Comparison of ENCODE assay signal across 8 cellular contexts in the genomic region with DNA sequence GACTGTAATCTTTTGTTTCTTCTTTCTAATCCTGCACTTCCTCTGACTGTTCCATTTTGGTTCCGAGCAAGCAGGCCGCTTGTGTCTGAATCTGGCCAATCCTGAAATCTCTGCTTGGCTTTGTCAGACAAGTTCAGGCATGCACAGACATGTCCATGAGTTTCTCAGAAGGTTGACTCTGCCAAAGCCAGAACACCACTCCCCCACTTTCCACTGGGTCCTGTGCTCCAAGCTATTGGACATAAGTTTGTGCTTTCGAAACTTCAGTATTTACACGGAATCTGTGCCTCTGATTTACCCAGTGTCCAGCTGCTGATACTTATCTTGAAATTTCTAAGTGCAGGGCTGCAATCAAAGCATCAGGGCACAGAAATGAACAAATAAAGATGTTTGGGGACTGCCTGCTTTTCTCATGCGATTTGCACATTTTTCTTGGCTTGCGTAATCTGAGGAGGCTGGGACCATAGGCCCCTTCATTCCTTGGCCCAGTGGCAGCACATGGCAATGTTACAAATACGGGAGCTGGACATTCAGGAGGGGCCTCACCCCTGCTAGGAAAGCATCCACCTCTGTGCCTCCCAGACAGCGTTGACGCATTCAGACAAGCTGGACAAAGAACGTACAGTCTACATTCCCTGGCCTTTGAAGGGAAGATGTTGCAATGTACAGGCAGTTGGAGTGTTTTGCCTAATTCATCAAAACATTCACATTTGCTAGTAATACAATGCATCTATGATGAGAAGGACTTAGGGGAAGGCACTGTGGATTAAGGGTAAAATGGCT.
A peak's percentile ranks its signal among the peaks of the same experiment; 100 is the strongest.
DNase-seq lines count a peak whose midpoint lies in the region; ATAC-seq and TF ChIP-seq lines count a peak whose summit lies in the region.

No MANE protein-coding gene starts in this region.

- no peak overlapping the region for H3K27ac Mint-ChIP-seq in natural killer cell

- peaks cover 18 to 25% of the 10 kb centered on the region in 2 donors for H3K9me3 Mint-ChIP-seq in natural killer cell

- intact Hi-C loops in natural killer cell (cut with micrococcal nuclease), result no loop called here

- H3K4me1 Mint-ChIP-seq in natural killer cell, result no peaks in the 10 kb centered on the region

- peak; percentile 8 for DNase-seq in Ammon's horn (ENCODE audit: low spot score)
- peak; percentile 33 for DNase-seq in NCI-H510A (lab: John Stamatoyannopoulos, UW)
- peak; percentile 100 for DNase-seq in fibroblast of mammary gland (ENCODE audit: low read depth)
- no peak for DNase-seq in natural killer cell
- no peak for DNase-seq in RKO (ENCODE audit: low spot score)
- no peak for DNase-seq in activated naive CD4-positive, alpha-beta T cell (lab: John Stamatoyannopoulos, UW)

- no peak for ATAC-seq in natural killer cell
- no peak for ATAC-seq in activated CD4-positive, CD25-positive, alpha-beta regulatory T cell treated with anti-CD3 and anti-CD28 coated beads, Interleukin-2, amount 50 U/mL, for 24 hours

- no peaks in the 10 kb centered on the region for H3K27me3 Mint-ChIP-seq in natural killer cell (ENCODE audit: low read depth in 2 of 2)

- H3K4me3 Mint-ChIP-seq in natural killer cell, result no peak overlapping the region

- H3K36me3 Mint-ChIP-seq in natural killer cell, result no peaks in the 10 kb centered on the region

- H3K4me3 ChIP-seq in fibroblast of mammary gland (ENCODE audit: control insufficient read depth, low read depth, low read length) (no peak overlapping the region), neuron (ENCODE audit: low read length) (no peak overlapping the region)

- no peaks in the 10 kb centered on the region for H3K9me3 ChIP-seq in neuron (ENCODE audit: low read length)

- peaks cover 37% of the 10 kb centered on the region for H3K4me1 ChIP-seq in neuron (ENCODE audit: insufficient read depth, low read length)

- peak overlapping the region; percentile 3 for H2AFZ ChIP-seq in neuron (ENCODE audit: low read depth, low read length)

- no peaks in the 10 kb centered on the region for H3K36me3 ChIP-seq in neuron (ENCODE audit: insufficient read depth, low read length)

- TF ChIP-seq CTCF in fibroblast of mammary gland (conservative IDR thresholded peaks at IDR 0.05; ENCODE audit: control insufficient read depth, insufficient read depth, low read depth, low read length), result no peak
- TF ChIP-seq CTCF in natural killer cell (IDR thresholded peaks at IDR 0.05), result no peak

- no peaks in the 10 kb centered on the region for H3K27me3 ChIP-seq in neuron (ENCODE audit: insufficient read depth, low read length)

Comparison
In these comparisons a context has a peak if more than half of its experiments do, and no peak if none do; other contexts are left out.
1. DNase-seq: peak in Ammon's horn (single experiment), NCI-H510A (single experiment) and fibroblast of mammary gland (single experiment); none in natural killer cell (single experiment), RKO (single experiment) and activated naive CD4-positive, alpha-beta T cell (0 of 4).